10 cellular contexts compared by ENCODE assay signal in genomic region chr11:67275606-67276409, GRCh38. TPM values are rescaled to one million over a fixed set of nuclear protein-coding genes. Genes with fewer than 3 reads are reported as not detected.
DNase-seq lines count a peak whose midpoint lies in the region; ATAC-seq and TF ChIP-seq lines count a peak whose summit lies in the region.
"Had no signal": no experiment of that assay in that cellular context is flagged by ENCODE, and none has a peak within 500 bp of the region (broad histone marks: within the 10 kb centered on the region; RNA-seq: fewer than 3 reads in every experiment).

No MANE protein-coding gene starts in this region.

- H3K4me3 ChIP-seq in CD8-positive, alpha-beta T cell (ENCODE audit: low read depth, low read length): peak overlapping the region; percentile 36
- peak overlapping the region; percentile 2 for H3K4me3 ChIP-seq in OCI-LY7 (ENCODE audit: low read depth, low read length, poor library complexity, severe bottlenecking)
- H3K4me3 ChIP-seq in trophoblast cell (ENCODE audit: low read depth, low read length): peak overlapping the region; percentile 0

- no peak overlapping the region for H3K14ac ChIP-seq in trophoblast cell (ENCODE audit: low read length)

- H3K23ac ChIP-seq in trophoblast cell (ENCODE audit: low read length): no peak overlapping the region

- H2BK5ac ChIP-seq in trophoblast cell (ENCODE audit: low read depth, low read length, poor library complexity): no peak overlapping the region

- no peak overlapping the region for H2AK5ac ChIP-seq in trophoblast cell (ENCODE audit: low read length)

- H2BK12ac ChIP-seq in trophoblast cell (ENCODE audit: low read length): no peak overlapping the region

- H3K27ac ChIP-seq in CD8-positive, alpha-beta T cell (ENCODE audit: low read depth, low read length): peak overlapping the region; percentile 70
- H3K27ac ChIP-seq in OCI-LY7 (ENCODE audit: low read depth, low read length, poor library complexity, severe bottlenecking): peak overlapping the region; percentile 98
- no peak overlapping the region for H3K27ac ChIP-seq in trophoblast cell (ENCODE audit: low read depth, low read length)

- no peak overlapping the region for H3K4ac ChIP-seq in trophoblast cell (ENCODE audit: low read depth, low read length)

- POLR2A ChIA-PET in CD8-positive, alpha-beta T cell (lab: Charles Lee): interaction anchor here (0.9 to 15.2 kb wide), 4 partner anchors 8 to 42 kb away, joined by 3 to 426 read pairs (median 12); partner anchors contain the start of gene ANKRD13D
- POLR2A ChIA-PET in OCI-LY7 (lab: Charles Lee): interaction anchor here (0.5 kb wide), 1 partner anchor 127 kb away, joined by 3 read pairs; no protein-coding TSS in a partner anchor

- peak in 2 of 7 experiments; percentile 49 to 69 for DNase-seq in CD8-positive, alpha-beta T cell
- peak; percentile 56 for DNase-seq in OCI-LY7 (ENCODE audit: low spot score)
- DNase-seq in trophoblast cell: no peak
- DNase-seq in COLO668 (lab: John Stamatoyannopoulos, UW; ENCODE audit: unreplicated experiment): no peak
- no peak for DNase-seq in GM10266 (ENCODE audit: extremely low spot score)
- DNase-seq: activated CD4-positive, CD25-positive, alpha-beta regulatory T cell had no signal

- ATAC-seq in CD8-positive, alpha-beta T cell: peak; percentile 12
- ATAC-seq in HG02870 (IDR thresholded peaks at IDR 0.05; ENCODE audit: unreplicated experiment) (no peak), GM21576 (IDR thresholded peaks at IDR 0.05; ENCODE audit: unreplicated experiment) (no peak)

- H3K9me3 Mint-ChIP-seq in CD8-positive, alpha-beta T cell: no peaks in the 10 kb centered on the region
- peaks cover 8% of the 10 kb centered on the region for H3K9me3 Mint-ChIP-seq in dendritic cell treated with granulocyte-macrophage colony-stimulating factor and Interleukin-4, amounts not matched to agents 40 ng/mL and 50 ng/mL, for 4 days

- H3K4me3 Mint-ChIP-seq in CD8-positive, alpha-beta T cell: peak overlapping the region; percentile 72
- peak overlapping the region; percentile 53 for H3K4me3 Mint-ChIP-seq in dendritic cell treated with granulocyte-macrophage colony-stimulating factor and Interleukin-4, amounts not matched to agents 40 ng/mL and 50 ng/mL, for 4 days

- peak overlapping the region; percentile 9 for H3K18ac ChIP-seq in trophoblast cell (ENCODE audit: low read length)

- H3K4me1 Mint-ChIP-seq in CD8-positive, alpha-beta T cell (ENCODE audit: low read depth): peaks cover 83% of the 10 kb centered on the region
- peaks cover 100% of the 10 kb centered on the region for H3K4me1 Mint-ChIP-seq in dendritic cell treated with granulocyte-macrophage colony-stimulating factor and Interleukin-4, amounts not matched to agents 40 ng/mL and 50 ng/mL, for 4 days (ENCODE audit: low read depth)

- H3K27me3 Mint-ChIP-seq in CD8-positive, alpha-beta T cell (ENCODE audit: low read depth): no peaks in the 10 kb centered on the region
- H3K27me3 Mint-ChIP-seq in dendritic cell treated with granulocyte-macrophage colony-stimulating factor and Interleukin-4, amounts not matched to agents 40 ng/mL and 50 ng/mL, for 4 days: no peaks in the 10 kb centered on the region

- no peaks in the 10 kb centered on the region for H3K9me2 ChIP-seq in OCI-LY7 (ENCODE audit: insufficient read depth, low read length)

- no peak overlapping the region for H4K12ac ChIP-seq in trophoblast cell (ENCODE audit: low read depth, low read length)

- peak; percentile 31 for TF ChIP-seq CTCF in CD8-positive, alpha-beta T cell (IDR thresholded peaks at IDR 0.05)
- TF ChIP-seq CTCF in OCI-LY7 (conservative IDR thresholded peaks at IDR 0.05; ENCODE audit: low read length) (0 out of 2 replicates have a peak, but pooled peaks have one; percentile 40), GM10266 (IDR thresholded peaks at IDR 0.05; ENCODE audit: control insufficient read depth, insufficient read depth, low read depth, missing control alignments) (no peak)

- no peak overlapping the region for H4K91ac ChIP-seq in trophoblast cell (ENCODE audit: low read depth, low read length)

- peaks cover 7% of the 10 kb centered on the region; the same call in 1 of the 2 replicates for H4K20me1 ChIP-seq in OCI-LY7 (ENCODE audit: insufficient read depth, low read length)

- no TSS peak for BruUV-seq in OCI-LY7 (replicated peaks; lab: Mats Ljungman, UMichigan)

- peak overlapping the region; percentile 75 for H3K4me2 ChIP-seq in OCI-LY7 (ENCODE audit: low read length)
- no peak overlapping the region for H3K4me2 ChIP-seq in trophoblast cell (ENCODE audit: low read length)

- peaks cover 63% of the 10 kb centered on the region for H3K36me3 Mint-ChIP-seq in CD8-positive, alpha-beta T cell
- H3K36me3 Mint-ChIP-seq in dendritic cell treated with granulocyte-macrophage colony-stimulating factor and Interleukin-4, amounts not matched to agents 40 ng/mL and 50 ng/mL, for 4 days (ENCODE audit: low read depth): peaks cover 100% of the 10 kb centered on the region

- H2AFZ ChIP-seq in OCI-LY7 (ENCODE audit: low read length) (no peak overlapping the region), trophoblast cell (ENCODE audit: insufficient read depth, low read length, poor library complexity) (no peak overlapping the region)

- no peaks in the 10 kb centered on the region for H3K9me3 ChIP-seq in CD8-positive, alpha-beta T cell (ENCODE audit: low read length)
- H3K9me3 ChIP-seq in OCI-LY7 (ENCODE audit: low read length) (no peaks in the 10 kb centered on the region), trophoblast cell (ENCODE audit: insufficient read depth, low read depth, low read length) (no peaks in the 10 kb centered on the region)
- H3K9me3 ChIP-seq: thoracic aorta had no signal

- CTCF ChIA-PET in CD8-positive, alpha-beta T cell (lab: Charles Lee): interaction anchor here (0.8 to 3.2 kb wide), 5 partner anchors 8 to 107 kb away, joined by 3 to 29 read pairs (median 4); partner anchors contain the start of gene ANKRD13D
- CTCF ChIA-PET in OCI-LY7 (lab: Charles Lee; ENCODE audit: unreplicated experiment): interaction anchor here (0.5 kb wide), 1 partner anchor 9 kb away, joined by 3 read pairs; no protein-coding TSS in a partner anchor

- peaks cover 100% of the 10 kb centered on the region for H3K4me1 ChIP-seq in CD8-positive, alpha-beta T cell (ENCODE audit: insufficient read depth, low read length)
- H3K4me1 ChIP-seq in OCI-LY7 (ENCODE audit: insufficient read depth, low read length, poor library complexity, severe bottlenecking): peaks cover 85% of the 10 kb centered on the region
- peaks cover 2 to 11% of the 10 kb centered on the region in 2 experiments for H3K4me1 ChIP-seq in trophoblast cell (ENCODE audit: control insufficient read depth in 1 of 2, insufficient read depth in 2 of 2, low read length in 2 of 2)

- H3K36me3 ChIP-seq in CD8-positive, alpha-beta T cell (ENCODE audit: insufficient read depth, low read length): peaks cover 27% of the 10 kb centered on the region
- H3K36me3 ChIP-seq in OCI-LY7 (ENCODE audit: insufficient read depth, low read length): peaks cover 93% of the 10 kb centered on the region
- H3K36me3 ChIP-seq in trophoblast cell (ENCODE audit: control insufficient read depth in 1 of 2, insufficient read depth in 2 of 2, low read length in 2 of 2): peaks cover 50 to 56% of the 10 kb centered on the region in 2 experiments

- no peaks in the 10 kb centered on the region for H3K27me3 ChIP-seq in CD8-positive, alpha-beta T cell (ENCODE audit: insufficient read depth, low read length)
- H3K27me3 ChIP-seq in trophoblast cell (ENCODE audit: insufficient read depth, low read length): no peaks in the 10 kb centered on the region

- peak overlapping the region; percentile 95 for H3K27ac Mint-ChIP-seq in CD8-positive, alpha-beta T cell
- H3K27ac Mint-ChIP-seq in dendritic cell treated with granulocyte-macrophage colony-stimulating factor and Interleukin-4, amounts not matched to agents 40 ng/mL and 50 ng/mL, for 4 days: peak overlapping the region; percentile 98

- H3K79me2 ChIP-seq in OCI-LY7 (ENCODE audit: insufficient read depth, low read depth, low read length) (peaks cover 89% of the 10 kb centered on the region), trophoblast cell (ENCODE audit: control insufficient read depth, insufficient read depth, low read length, poor library complexity) (peaks cover 2% of the 10 kb centered on the region)

- intact Hi-C loops in CD8-positive, alpha-beta T cell (cut with DNase I, micrococcal nuclease): loop anchor here (1.0 to 5.0 kb wide), 2 partner anchors 41 to 231 kb away; partner anchors contain the start of genes CDK2AP2 (in 1 of the 2) and PITPNM1 (in 1 of the 2)
- intact Hi-C loops in OCI-LY7 (cut with micrococcal nuclease; ENCODE audit: unreplicated experiment): no loop called here
- intact Hi-C loops in dendritic cell treated with granulocyte-macrophage colony-stimulating factor and Interleukin-4, amounts not matched to agents 40 ng/mL and 50 ng/mL, for 4 days (cut with micrococcal nuclease): no loop called here

- WGBS in trophoblast cell (ENCODE audit: extremely low coverage, insufficient coverage, insufficient read length): no CpG with 5 or more reads among the region's 17 CpGs

- no peak overlapping the region for H2BK120ac ChIP-seq in trophoblast cell (ENCODE audit: insufficient read depth, low read length, poor library complexity)

- no peak overlapping the region for H4K8ac ChIP-seq in trophoblast cell (ENCODE audit: low read depth, low read length)

- H3K9ac ChIP-seq in trophoblast cell (ENCODE audit: low read length): no peak overlapping the region

- H3K79me1 ChIP-seq in trophoblast cell (ENCODE audit: low read length): no peaks in the 10 kb centered on the region

RNA-seq across cellular contexts. Expression of gene GRK2, which starts 9.5 kb away (rescaled TPM):
- total RNA-seq in CD8-positive, alpha-beta T cell: 100 to 1,000 TPM; 356 to 371 TPM
- total RNA-seq in OCI-LY7 (2014; rRNA removed; shearing (Covaris generic)): 379 and 397 TPM in 2 replicates
- total RNA-seq in OCI-LY7 (2022): 280 and 373 TPM in 2 replicates
- 22.3 and 22.9 TPM in 2 replicates for polyA plus RNA-seq in trophoblast cell (2013)

RNA-seq across cellular contexts. Expression of gene ANKRD13D, which starts 13.3 kb away (rescaled TPM):
- total RNA-seq in CD8-positive, alpha-beta T cell: 100 to 1,000 TPM; 152 TPM
- total RNA-seq in OCI-LY7 (2014; rRNA removed; shearing (Covaris generic)): 101 and 136 TPM in 2 replicates
- total RNA-seq in OCI-LY7 (2022): 119 and 136 TPM in 2 replicates
- 20.5 and 20.9 TPM in 2 replicates for polyA plus RNA-seq in trophoblast cell (2013)

RNA-seq across cellular contexts. Expression of gene SSH3, which starts 27.5 kb away (rescaled TPM):
- 1 to 10 TPM; 5.9 to 9.9 TPM for total RNA-seq in CD8-positive, alpha-beta T cell
- total RNA-seq in OCI-LY7 (2014; rRNA removed; shearing (Covaris generic)): 8.4 and 9.2 TPM in 2 replicates
- total RNA-seq in OCI-LY7 (2022): 18.5 and 22.0 TPM in 2 replicates
- 85.6 and 93.4 TPM in 2 replicates for polyA plus RNA-seq in trophoblast cell (2013)

Comparison
In these comparisons a context has a peak if more than half of its experiments do, and no peak if none do; other contexts are left out.
1. intact Hi-C loops: an anchor here in CD8-positive, alpha-beta T cell (1.0 to 5.0 kb wide); none called in OCI-LY7 and dendritic cell treated with granulocyte-macrophage colony-stimulating factor and Interleukin-4, amounts not matched to agents 40 ng/mL and 50 ng/mL, for 4 days.